Comparison of ENCODE assay signal across 15 cellular contexts in the genomic region with DNA sequence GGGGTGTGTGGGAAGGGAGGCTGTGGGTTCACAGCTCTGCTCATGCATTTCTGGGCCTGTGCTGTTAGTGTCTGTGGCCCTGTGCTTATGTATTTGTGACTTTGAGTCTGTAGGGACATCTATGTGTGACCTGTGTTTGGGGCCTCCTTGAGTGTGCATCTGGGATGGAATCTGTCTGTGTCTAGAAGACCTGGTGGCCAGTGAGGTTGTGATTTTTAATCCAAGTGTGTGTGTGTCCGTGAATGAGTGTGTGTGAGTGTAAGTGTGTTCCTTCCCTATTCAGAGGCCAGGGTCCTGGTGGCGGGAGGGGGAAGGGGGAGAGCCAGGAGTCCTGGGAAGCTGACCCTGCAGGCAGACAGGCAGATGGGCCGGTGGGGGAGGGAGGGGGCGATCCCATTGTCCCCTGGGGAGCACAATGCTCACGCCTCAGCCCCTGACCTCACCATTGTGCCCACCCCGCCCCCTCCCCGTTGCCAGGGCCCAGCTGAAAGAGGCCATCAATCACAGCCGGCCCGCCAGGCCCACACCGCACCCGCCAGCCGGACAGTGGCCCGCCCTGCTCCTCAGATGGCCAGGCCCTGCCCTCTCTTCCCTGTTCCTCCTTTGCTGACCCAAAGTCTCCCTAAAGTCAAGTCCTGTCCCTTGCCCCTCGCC. TPM values are rescaled to one million over a fixed set of nuclear protein-coding genes. Genes with fewer than 3 reads are reported as not detected.
DNase-seq lines count a peak whose midpoint lies in the region; ATAC-seq and TF ChIP-seq lines count a peak whose summit lies in the region.
"Had no signal": no experiment of that assay in that cellular context is flagged by ENCODE, and none has a peak within 500 bp of the region (broad histone marks: within the 10 kb centered on the region; RNA-seq: fewer than 3 reads in every experiment).

No MANE protein-coding gene starts in this region.

- CTCF ChIA-PET in CD8-positive, alpha-beta T cell (lab: Charles Lee) = interaction anchor here (4.4 to 5.2 kb wide), 2 partner anchors 191 kb away, joined by 27 to 73 read pairs; partner anchors contain the start of gene RAB13

- H3K4me3 ChIP-seq in CD8-positive, alpha-beta T cell (ENCODE audit: low read depth, low read length) = no peak overlapping the region
- H3K4me3 ChIP-seq: thoracic aorta had no signal

- no peak for TF ChIP-seq CTCF in CD8-positive, alpha-beta T cell (IDR thresholded peaks at IDR 0.05)
- no peak for TF ChIP-seq CTCF in endothelial cell (IDR thresholded peaks at IDR 0.05; ENCODE audit: unreplicated experiment)
- TF ChIP-seq CTCF in neural crest cell (conservative IDR thresholded peaks at IDR 0.05) = no peak

- POLR2A ChIA-PET in CD8-positive, alpha-beta T cell (lab: Charles Lee) = interaction anchor here (1.0 to 2.3 kb wide), 2 partner anchors 150 to 196 kb away, joined by 3 to 6 read pairs; partner anchors contain the start of gene RPS27

- H3K4me1 ChIP-seq in CD8-positive, alpha-beta T cell (ENCODE audit: insufficient read depth, low read length) = peaks cover 33% of the 10 kb centered on the region

- peak overlapping the region; percentile 11 for H3K27ac Mint-ChIP-seq in CD8-positive, alpha-beta T cell
- peak overlapping the region; percentile 74 for H3K27ac Mint-ChIP-seq in endothelial cell (ENCODE audit: unreplicated experiment)
- peak overlapping the region; percentile 95 for H3K27ac Mint-ChIP-seq in neural crest cell (ENCODE audit: unreplicated experiment)
- H3K27ac Mint-ChIP-seq: HFFc6 had no signal

- no peak for ATAC-seq in CD8-positive, alpha-beta T cell
- ATAC-seq in GM19035 (IDR thresholded peaks at IDR 0.05; ENCODE audit: unreplicated experiment) = no peak
- ATAC-seq in HG02973 (IDR thresholded peaks at IDR 0.05; ENCODE audit: unreplicated experiment) = no peak

- H3K36me3 Mint-ChIP-seq in CD8-positive, alpha-beta T cell = no peaks in the 10 kb centered on the region
- H3K36me3 Mint-ChIP-seq in endothelial cell (ENCODE audit: low read depth, unreplicated experiment) (peaks cover 4% of the 10 kb centered on the region), neural crest cell (ENCODE audit: low read depth) (peaks cover 4% of the 10 kb centered on the region)

- DNase-seq in CD8-positive, alpha-beta T cell = no peak
- DNase-seq in NCI-H2227 treated with DMSO at 0.1 percent for 48 hours (lab: John Stamatoyannopoulos, UW) (peak; percentile 25), endothelial cell (ENCODE audit: low spot score) (no peak), neural crest cell (ENCODE audit: low read depth, low spot score) (peak; percentile 73)
- DNase-seq in activated effector memory CD4-positive, alpha-beta T cell treated with Interleukin-2 at 50 U/mL for 16 hours = no peak
- DNase-seq: activated CD4-positive, alpha-beta T cell treated with anti-CD3 and anti-CD28 coated beads for 4 hours; DMS79 treated with DMSO at 0.1 percent for 48 hours; HFFc6; midbrain; NCI-H1930; NCI-H774; stimulated activated CD4-positive, alpha-beta T cell treated with anti-CD3 and anti-CD28 coated beads, Interleukin-15, amount 100 ng/mL, for 24 hours had no signal

- no peak overlapping the region for H3K4me3 Mint-ChIP-seq in CD8-positive, alpha-beta T cell
- H3K4me3 Mint-ChIP-seq in endothelial cell (ENCODE audit: unreplicated experiment) = peak overlapping the region; percentile 24
- peak overlapping the region; percentile 90 for H3K4me3 Mint-ChIP-seq in neural crest cell
- H3K4me3 Mint-ChIP-seq: HFFc6 had no signal

- H3K36me3 ChIP-seq in CD8-positive, alpha-beta T cell (ENCODE audit: insufficient read depth, low read length) = no peaks in the 10 kb centered on the region

- intact Hi-C loops in CD8-positive, alpha-beta T cell (cut with DNase I, micrococcal nuclease) = loop anchor here (5.0 kb wide), 2 partner anchors 128 to 478 kb away; partner anchors contain the start of genes GATAD2B (in 1 of the 2) and HAX1 (in 1 of the 2)

- H3K27me3 ChIP-seq in CD8-positive, alpha-beta T cell (ENCODE audit: insufficient read depth, low read length) = no peaks in the 10 kb centered on the region

- no peaks in the 10 kb centered on the region for H3K9me3 Mint-ChIP-seq in CD8-positive, alpha-beta T cell
- H3K9me3 Mint-ChIP-seq in endothelial cell (ENCODE audit: unreplicated experiment) = no peaks in the 10 kb centered on the region
- H3K9me3 Mint-ChIP-seq in neural crest cell = no peaks in the 10 kb centered on the region
- H3K9me3 Mint-ChIP-seq: HFFc6 had no signal

- peaks cover 32% of the 10 kb centered on the region for H3K4me1 Mint-ChIP-seq in CD8-positive, alpha-beta T cell (ENCODE audit: low read depth)
- H3K4me1 Mint-ChIP-seq in endothelial cell (ENCODE audit: unreplicated experiment) (peaks cover 12% of the 10 kb centered on the region), neural crest cell (peaks cover 46% of the 10 kb centered on the region)

- no peak overlapping the region for H3K27ac ChIP-seq in CD8-positive, alpha-beta T cell (ENCODE audit: low read depth, low read length)
- H3K27ac ChIP-seq: thoracic aorta had no signal

- H3K27me3 Mint-ChIP-seq in CD8-positive, alpha-beta T cell (ENCODE audit: low read depth) = no peaks in the 10 kb centered on the region
- H3K27me3 Mint-ChIP-seq in endothelial cell (ENCODE audit: unreplicated experiment) (peaks cover 4% of the 10 kb centered on the region), neural crest cell (ENCODE audit: low read depth) (peaks cover 4% of the 10 kb centered on the region)

- H3K9me3 ChIP-seq in CD8-positive, alpha-beta T cell (ENCODE audit: low read length) = no peaks in the 10 kb centered on the region
- H3K9me3 ChIP-seq: thoracic aorta had no signal

RNA-seq across cellular contexts. Expression of gene SLC27A3, which starts 19.6 kb away (rescaled TPM):
- total RNA-seq in CD8-positive, alpha-beta T cell = 1 to 10 TPM; 6.5 to 6.6 TPM
- total RNA-seq in endothelial cell (ENCODE audit: unreplicated experiment) = 72.7 TPM
- 16.8 and 18.1 TPM in 2 replicates for total RNA-seq in neural crest cell

Comparison
In these comparisons a context has a peak if more than half of its experiments do, and no peak if none do; other contexts are left out.
1. DNase-seq: peak in NCI-H2227 treated with DMSO at 0.1 percent for 48 hours (single experiment) and neural crest cell (single experiment); none in CD8-positive, alpha-beta T cell (0 of 7), endothelial cell (single experiment) and activated effector memory CD4-positive, alpha-beta T cell treated with Interleukin-2 at 50 U/mL for 16 hours (single experiment).
2. H3K27ac Mint-ChIP-seq: peak in every context shown above with its lines; median percentile 95 in neural crest cell; 74 in endothelial cell; 11 in CD8-positive, alpha-beta T cell.